ENCODE assay signal across 18 cellular contexts in genomic region chr10:86311176-86311575, GRCh38. TPM values are rescaled to one million over a fixed set of nuclear protein-coding genes. Genes with fewer than 3 reads are reported as not detected.
DNase-seq lines count a peak whose midpoint lies in the region; TF ChIP-seq lines count a peak whose summit lies in the region.
"Had no signal": no experiment of that assay in that cellular context is flagged by ENCODE, and none has a peak within 500 bp of the region (broad histone marks: within the 10 kb centered on the region; RNA-seq: fewer than 3 reads in every experiment).

No MANE protein-coding gene starts in this region.

- BruUV-seq in OCI-LY7 (replicated peaks; lab: Mats Ljungman, UMichigan) = no TSS peak

- 84 to 100% methylated on average over 2 to 3 of the region's 3 CpGs for WGBS in endodermal cell (ENCODE audit: insufficient coverage in 1 of 2, insufficient read length in 1 of 2), 2 experiments
- 56 to 76% methylated on average over 3 of the region's 3 CpGs for WGBS in sigmoid colon, 2 donors

- H3K4me2 ChIP-seq in OCI-LY7 (ENCODE audit: low read length) = no peak overlapping the region
- H3K4me2 ChIP-seq: BLaER1 had no signal

- TF ChIP-seq CTCF in endodermal cell (conservative IDR thresholded peaks at IDR 0.05) = no peak
- no peak for TF ChIP-seq CTCF in sigmoid colon (IDR thresholded peaks at IDR 0.05)
- TF ChIP-seq CTCF in OCI-LY7 (conservative IDR thresholded peaks at IDR 0.05; ENCODE audit: low read length) = no peak

- no peak overlapping the region for H3K9ac ChIP-seq in endodermal cell (ENCODE audit: extremely low read depth, low read length, poor library complexity, severe bottlenecking)
- H3K9ac ChIP-seq: BLaER1 had no signal

- no peaks in the 10 kb centered on the region for H3K9me3 ChIP-seq in endodermal cell (ENCODE audit: control insufficient read depth, low read length)
- H3K9me3 ChIP-seq in sigmoid colon = no peaks in the 10 kb centered on the region
- H3K9me3 ChIP-seq in OCI-LY7 (ENCODE audit: low read length) = no peaks in the 10 kb centered on the region
- H3K9me3 ChIP-seq: BLaER1, HAP-1 had no signal

- peaks cover 15% of the 10 kb centered on the region for H3K27me3 Mint-ChIP-seq in endodermal cell (ENCODE audit: insufficient read depth)

- H3K27ac ChIP-seq in endodermal cell (ENCODE audit: low read depth, low read length) (no peak overlapping the region), sigmoid colon (no peak overlapping the region), OCI-LY7 (ENCODE audit: low read depth, low read length, poor library complexity, severe bottlenecking) (no peak overlapping the region)
- H3K27ac ChIP-seq: BLaER1 had no signal

- no peaks in the 10 kb centered on the region for H3K9me3 Mint-ChIP-seq in endodermal cell
- H3K9me3 Mint-ChIP-seq: CD4-positive, alpha-beta T cell had no signal

- H3K36me3 ChIP-seq in endodermal cell (ENCODE audit: control insufficient read depth, insufficient read depth, low read length) = no peaks in the 10 kb centered on the region
- H3K36me3 ChIP-seq in sigmoid colon = no peaks in the 10 kb centered on the region
- no peaks in the 10 kb centered on the region for H3K36me3 ChIP-seq in OCI-LY7 (ENCODE audit: insufficient read depth, low read length)
- H3K36me3 ChIP-seq: BLaER1, HAP-1 had no signal

- peaks cover 6% of the 10 kb centered on the region for H3K27me3 ChIP-seq in endodermal cell (ENCODE audit: control insufficient read depth, insufficient read depth, low read length, poor library complexity, severe bottlenecking)
- no peaks in the 10 kb centered on the region for H3K27me3 ChIP-seq in sigmoid colon
- H3K27me3 ChIP-seq: BLaER1 had no signal

- no peak overlapping the region for H3K4me3 Mint-ChIP-seq in endodermal cell
- H3K4me3 Mint-ChIP-seq: CD4-positive, alpha-beta T cell had no signal

- no peaks in the 10 kb centered on the region for H3K9me2 ChIP-seq in OCI-LY7 (ENCODE audit: insufficient read depth, low read length)

- intact Hi-C loops in sigmoid colon (cut with DNase I) (no loop called here), OCI-LY7 (cut with micrococcal nuclease; ENCODE audit: unreplicated experiment) (no loop called here)

- CTCF ChIA-PET in OCI-LY7 (lab: Charles Lee; ENCODE audit: unreplicated experiment) = no interaction called here

- no peak overlapping the region for H2AFZ ChIP-seq in OCI-LY7 (ENCODE audit: low read length)

- no peaks in the 10 kb centered on the region for H3K36me3 Mint-ChIP-seq in endodermal cell (ENCODE audit: low read depth)

- TF ChIP-seq EP300 in sigmoid colon (IDR thresholded peaks at IDR 0.05) = no peak

- H4K20me1 ChIP-seq in OCI-LY7 (ENCODE audit: insufficient read depth, low read length) = no peaks in the 10 kb centered on the region

- DNase-seq in NCI-H82 (lab: John Stamatoyannopoulos, UW) (peak; percentile 5), NCI-H82 treated with DMSO at 0.1 percent for 48 hours (lab: John Stamatoyannopoulos, UW; ENCODE audit: unreplicated experiment) (no peak), endodermal cell (peak; percentile 18), sigmoid colon (peak; percentile 21), OCI-LY7 (ENCODE audit: low spot score) (no peak), CD1c-positive myeloid dendritic cell (ENCODE audit: extremely low spot score) (no peak)
- no peak for DNase-seq in stimulated activated CD4-positive, alpha-beta T cell treated with anti-CD3 and anti-CD28 coated beads, Interleukin-2, amount 100 ng/mL, for 48 hours
- DNase-seq: 8988T; AML-193; Calu3; CD4-positive, alpha-beta T cell; DMS153; DND-41; GDM1; GOT3 had no signal

- H3K27ac Mint-ChIP-seq in endodermal cell = no peak overlapping the region
- H3K27ac Mint-ChIP-seq: CD4-positive, alpha-beta T cell had no signal

- no peaks in the 10 kb centered on the region for H3K4me1 Mint-ChIP-seq in endodermal cell

- no peak for TF ChIP-seq POLR2A in sigmoid colon (IDR thresholded peaks at IDR 0.05)

- H3K79me2 ChIP-seq in OCI-LY7 (ENCODE audit: insufficient read depth, low read depth, low read length) = no peaks in the 10 kb centered on the region

- no peaks in the 10 kb centered on the region for H3K4me1 ChIP-seq in endodermal cell (ENCODE audit: control insufficient read depth, insufficient read depth, low read length)
- H3K4me1 ChIP-seq in sigmoid colon = no peaks in the 10 kb centered on the region
- H3K4me1 ChIP-seq in OCI-LY7 (ENCODE audit: insufficient read depth, low read length, poor library complexity, severe bottlenecking) = no peaks in the 10 kb centered on the region
- H3K4me1 ChIP-seq: BLaER1, HAP-1 had no signal

- H3K4me3 ChIP-seq in endodermal cell (ENCODE audit: low read length) (no peak overlapping the region), sigmoid colon (no peak overlapping the region), OCI-LY7 (ENCODE audit: low read depth, low read length, poor library complexity, severe bottlenecking) (no peak overlapping the region)
- H3K4me3 ChIP-seq: BLaER1, HAP-1 had no signal

- POLR2A ChIA-PET in OCI-LY7 (lab: Charles Lee) = no interaction called here

RNA-seq across cellular contexts. Expression of gene GRID1, which starts 55.4 kb away (rescaled TPM):
- total RNA-seq in endodermal cell = under 1 TPM; 0.13 to 0.53 TPM
- polyA plus RNA-seq in endodermal cell (2013, experiment 1 of 2) = 1.1 TPM
- 0.87 TPM for polyA plus RNA-seq in endodermal cell (2013, experiment 2 of 2)
- total RNA-seq in sigmoid colon = 1 to 10 TPM in 3 of 4 donors, under 1 TPM in 1; 0.66 to 4.7 (median 1.5) TPM
- polyA plus RNA-seq in sigmoid colon = 1 to 10 TPM in 1 of 3 donors, not detected in 2; 1.1 TPM
- total RNA-seq in OCI-LY7 (2014; rRNA removed; shearing (Covaris generic)) = 0.75 and 1.6 TPM in 2 replicates
- total RNA-seq in OCI-LY7 (2022) = 3.1 and 3.7 TPM in 2 replicates
- total RNA-seq: Calu3; CD4-positive, alpha-beta T cell; HepG2 had no signal

Comparison
In these comparisons a context has a peak if more than half of its experiments do, and no peak if none do; other contexts are left out.
1. DNase-seq: peak in NCI-H82 (single experiment), endodermal cell (single experiment) and sigmoid colon (single experiment); none in NCI-H82 treated with DMSO at 0.1 percent for 48 hours (single experiment), OCI-LY7 (single experiment), CD1c-positive myeloid dendritic cell (single experiment) and stimulated activated CD4-positive, alpha-beta T cell treated with anti-CD3 and anti-CD28 coated beads, Interleukin-2, amount 100 ng/mL, for 48 hours (0 of 2).